9 cellular contexts compared by ENCODE assay signal in genomic region chr10:110336111-110336721, GRCh38. TPM values are rescaled to one million over a fixed set of nuclear protein-coding genes. Genes with fewer than 3 reads are reported as not detected.
DNase-seq lines count a peak whose midpoint lies in the region; ATAC-seq, FAIRE-seq and TF ChIP-seq lines count a peak whose summit lies in the region.
"Had no signal": no experiment of that assay in that cellular context is flagged by ENCODE, and none has a peak within 500 bp of the region (broad histone marks: within the 10 kb centered on the region; RNA-seq: fewer than 3 reads in every experiment).

No MANE protein-coding gene starts in this region.

- no peak for FAIRE-seq in A549 (lab: Jason Lieb, UNC)

- no peak overlapping the region for H3K4me3 Mint-ChIP-seq in progenitor cell of endocrine pancreas (ENCODE audit: low read depth)

- no peak overlapping the region for H3K27ac Mint-ChIP-seq in progenitor cell of endocrine pancreas

- no peak for TF ChIP-seq EP300 in A549 (IDR thresholded peaks at IDR 0.05)

- H3K27ac ChIP-seq in A549: peak overlapping the region; percentile 72 to 86

- POLR2A ChIA-PET in A549 (lab: Yijun Ruan, JAX): interaction anchor here (0.8 to 1.2 kb wide), 3 partner anchors 15 to 63 kb away, joined by 4 to 5 read pairs (median 4); partner anchors contain the start of gene SMNDC1

- CTCF ChIA-PET in A549 (lab: Yijun Ruan, JAX): interaction anchor here (0.6 to 4.3 kb wide), 13 partner anchors 8 to 336 kb away, joined by 3 to 18 read pairs (median 4); no protein-coding TSS in a partner anchor

- peaks cover 2% of the 10 kb centered on the region for H3K9me3 Mint-ChIP-seq in progenitor cell of endocrine pancreas (ENCODE audit: low read depth)

- no peak for TF ChIP-seq POLR2A in A549 (IDR thresholded peaks at IDR 0.05; ENCODE audit: low read length)

- no peaks in the 10 kb centered on the region for H3K36me3 Mint-ChIP-seq in progenitor cell of endocrine pancreas (ENCODE audit: insufficient read depth)

- H3K9me3 ChIP-seq in A549: no peaks in the 10 kb centered on the region

- TF ChIP-seq CTCF in A549 (IDR thresholded peaks at IDR 0.05) (no peak), progenitor cell of endocrine pancreas (IDR thresholded peaks at IDR 0.05; ENCODE audit: unreplicated experiment) (no peak)

- H3K4me1 ChIP-seq in A549: peaks cover 34% of the 10 kb centered on the region

- ATAC-seq in A549 (peak; percentile 96 to 98), HG02938 (IDR thresholded peaks at IDR 0.05; ENCODE audit: unreplicated experiment) (no peak)

- WGBS in A549 (ENCODE audit: missing lambda C conversion rate): 40% methylated on average over 10 of the region's 10 CpGs

- H3K27me3 Mint-ChIP-seq in progenitor cell of endocrine pancreas: no peaks in the 10 kb centered on the region

- DNase-seq in A549 (ENCODE audit: low read depth in 1 of 2, low spot score in 1 of 2): peak; percentile 73 to 78
- peak; percentile 98 for DNase-seq in HCEC 1CT
- DNase-seq in amniotic epithelial cell (ENCODE audit: low read depth): peak; percentile 92
- DNase-seq in iPS-NIHi7 (ENCODE audit: extremely low spot score): peak; percentile 49
- DNase-seq in foreskin melanocyte: no peak
- no peak for DNase-seq in progenitor cell of endocrine pancreas (ENCODE audit: low spot score, unreplicated experiment)
- no peak for DNase-seq in NCI-H1048 (lab: John Stamatoyannopoulos, UW)
- DNase-seq: GDM1 had no signal

- TF ChIP-seq RAD21 in A549 (conservative IDR thresholded peaks at IDR 0.05 in 1 of 2, IDR thresholded peaks at IDR 0.05 in 1 of 2): no peak; a peak in 2 of 5 replicates

- no peak overlapping the region for H3K4me3 ChIP-seq in A549

- peak overlapping the region; percentile 68 for H3K4me2 ChIP-seq in A549

- H3K4me1 Mint-ChIP-seq in progenitor cell of endocrine pancreas (ENCODE audit: low read depth): peaks cover 4% of the 10 kb centered on the region

TF ChIP-seq in A549, 52 proteins besides CTCF, POLR2A, EP300 and RAD21:
- TF ChIP-seq ZC3H11A (IDR thresholded peaks at IDR 0.05) (no peak), JUN (IDR thresholded peaks at IDR 0.05) (peak; percentile 17 to 41; a peak in 1 of 5 replicates), JUNB (IDR thresholded peaks at IDR 0.05) (0 out of 2 replicates have a peak, but pooled peaks have one; percentile 41), CEBPB (IDR thresholded peaks at IDR 0.05) (peak; percentile 32 to 74; a peak in 2 of 4 replicates), ZFP36 (IDR thresholded peaks at IDR 0.05; ENCODE audit: borderline replicate concordance, partially characterized antibody) (no peak), SMC3 (IDR thresholded peaks at IDR 0.05) (peak; percentile 11; the same call in 1 of the 3 replicates), FOSL2 (IDR thresholded peaks at IDR 0.05) (peak; percentile 52; the same call in 1 of the 2 replicates), FOSL2 (CRISPR knock-in tag; IDR thresholded peaks at IDR 0.05) (peak; percentile 81)

RNA-seq across cellular contexts. Expression of gene SMNDC1, which starts 31.5 kb away (rescaled TPM):
- polyA plus RNA-seq in A549 (2011; rRNA removed) (35.4 and 40.2 TPM in 2 replicates), A549 (2017; fragmentation: RNase III; extraction: RNeasy Plus Mini Kit Qiagen cat#74134 plus additional on column Dnase treatment) (27.5 to 30.1 TPM (median 28.1 TPM) in 3 replicates)
- polyA plus RNA-seq in A549 (2012; cell fraction: cytosol; rRNA removed): 10.4 and 13.9 TPM in 2 replicates
- polyA plus RNA-seq in A549 (2012; cell fraction: nucleus; rRNA removed): 7.1 and 9.5 TPM in 2 replicates
- polyA minus RNA-seq in A549 (2011; rRNA and poly(A)+ RNA removed): 6.4 and 8.9 TPM in 2 replicates
- 39.4 and 41.4 TPM in 2 replicates for total RNA-seq in progenitor cell of endocrine pancreas

Comparison
In these comparisons a context has a peak if more than half of its experiments do, and no peak if none do; other contexts are left out.
1. DNase-seq: peak in A549 (2 of 2), HCEC 1CT (single experiment), amniotic epithelial cell (single experiment) and iPS-NIHi7 (single experiment); none in foreskin melanocyte (single experiment), progenitor cell of endocrine pancreas (single experiment) and NCI-H1048 (single experiment).